7 cellular contexts compared by ENCODE assay signal in the genomic region with DNA sequence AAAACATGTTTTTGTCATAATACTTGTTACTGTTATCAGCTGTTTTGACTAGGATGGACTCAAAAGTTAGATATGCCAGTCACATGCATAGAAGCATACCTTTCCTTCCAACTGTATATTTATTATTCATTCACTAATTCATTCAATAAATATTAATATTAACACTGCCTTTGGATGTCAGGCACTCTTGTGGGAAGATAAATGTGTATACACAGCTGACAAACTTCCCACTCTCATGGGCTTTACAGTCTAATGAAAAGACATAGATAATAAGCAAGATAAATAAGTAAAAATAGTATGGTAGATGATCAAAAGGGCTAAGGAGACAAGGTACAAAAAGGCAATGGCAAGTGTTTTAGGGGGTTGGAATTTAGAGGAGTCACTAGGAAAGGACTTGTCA.
"Had no signal": no experiment of that assay in that cellular context is flagged by ENCODE, and none has a peak within 500 bp of the region (broad histone marks: within the 10 kb centered on the region; RNA-seq: fewer than 3 reads in every experiment).

No MANE protein-coding gene starts in this region.

- H3K4me3 ChIP-seq: GM12878 had no signal

- DNase-seq: GDM1, GF-D8 had no signal

- FAIRE-seq: GM12878, GM12891, GM12892, GM18507, GM19239 had no signal

- ATAC-seq: GM12878 had no signal
